32 cellular contexts compared by ENCODE assay signal in the genomic region with DNA sequence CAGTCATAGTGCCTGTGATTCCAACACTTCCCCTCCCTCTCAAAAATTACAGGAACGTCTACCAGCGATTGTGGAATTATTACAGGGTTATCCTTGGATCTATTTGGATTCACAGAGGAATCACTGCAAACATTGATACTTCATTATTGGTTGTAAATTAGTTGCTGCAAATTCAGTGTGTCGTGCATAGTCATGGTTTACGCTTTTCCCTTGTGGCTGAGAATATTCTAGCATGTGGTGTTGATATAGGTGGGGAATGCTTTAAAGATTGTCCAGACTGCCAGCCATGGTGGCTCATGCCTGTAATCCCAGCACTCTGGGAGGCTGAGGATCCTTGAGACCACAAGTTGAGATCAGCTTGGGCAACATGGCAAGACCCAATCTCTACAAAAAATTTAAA.
"Had no signal": no experiment of that assay in that cellular context is flagged by ENCODE, and none has a peak within 500 bp of the region (broad histone marks: within the 10 kb centered on the region; RNA-seq: fewer than 3 reads in every experiment).

No MANE protein-coding gene starts in this region.

- ATAC-seq: activated CD4-positive, alpha-beta T cell treated with anti-CD3 and anti-CD28 coated beads for 36 hours; activated CD8-positive, alpha-beta memory T cell treated with anti-CD3 and anti-CD28 coated beads, Interleukin-2, amount 10 ng/mL, durations not matched to agents 7 days and 5 days; activated CD8-positive, alpha-beta T cell treated with anti-CD3 and anti-CD28 coated beads, Interleukin-2, amount 10 ng/mL, durations not matched to agents 7 days and 5 days; activated naive CD4-positive, alpha-beta T cell treated with anti-CD3 and anti-CD28 coated beads, Interleukin-2, amount 50 U/mL, for 72 hours; activated naive CD8-positive, alpha-beta T cell treated with anti-CD3 and anti-CD28 coated beads, Interleukin-2, amount 50 U/mL, for 24 hours; body of pancreas; effector memory CD8-positive, alpha-beta T cell; gastroesophageal sphincter; heart right ventricle had no signal

- H3K27ac Mint-ChIP-seq: activated CD4-positive, alpha-beta memory T cell treated with anti-CD3 and anti-CD28 coated beads for 36 hours; activated CD4-positive, alpha-beta T cell treated with anti-CD3 and anti-CD28 coated beads for 36 hours; activated CD4-positive, alpha-beta T cell treated with anti-CD3 and anti-CD28 coated beads, Interleukin-2, amount 10 ng/mL, durations not matched to agents 24 days and 14 days; activated CD8-positive, alpha-beta memory T cell treated with anti-CD3 and anti-CD28 coated beads, Interleukin-2, amount 10 ng/mL, durations not matched to agents 7 days and 5 days; activated CD8-positive, alpha-beta T cell treated with anti-CD3 and anti-CD28 coated beads, Interleukin-2, amount 10 ng/mL, durations not matched to agents 7 days and 5 days; activated naive CD4-positive, alpha-beta T cell treated with anti-CD3 and anti-CD28 coated beads for 36 hours; activated naive CD4-positive, alpha-beta T cell treated with anti-CD3 and anti-CD28 coated beads, Interleukin-2, amount 50 U/mL, for 72 hours; activated naive CD8-positive, alpha-beta T cell treated with anti-CD3 and anti-CD28 coated beads, Interleukin-2, amount 50 U/mL, for 24 hours; activated T-helper 1 cell treated with anti-CD3 and anti-CD28 coated beads, Interleukin-12 subunit alpha, Interleukin-12 subunit beta, Interleukin-2, Interleukin-4 antibody, amounts not matched to agents 30 ng/mL and 10 ng/mL and 1 ng/mL, durations not matched to agents 14 hours and 24 hours and 36 hours; activated T-helper 2 cell treated with anti-CD3 and anti-CD28 coated beads, Interferon-gamma antibody, Interleukin-2, Interleukin-4, amounts not matched to agents 10 μg/mL and 5 μg/mL and 100 μg/mL, durations not matched to agents 14 hours and 24 hours and 36 hours; effector memory CD8-positive, alpha-beta T cell had no signal

- H3K27ac ChIP-seq: adrenal gland, body of pancreas, esophagus squamous epithelium, gastroesophageal sphincter, heart right ventricle had no signal

- H3K4me1 ChIP-seq: body of pancreas, esophagus squamous epithelium, gastroesophageal sphincter, heart right ventricle had no signal

- H3K9me3 ChIP-seq: adrenal gland had no signal

- H3K9me3 Mint-ChIP-seq: activated naive CD8-positive, alpha-beta T cell treated with anti-CD3 and anti-CD28 coated beads, Interleukin-2, amount 50 U/mL, for 24 hours; effector memory CD8-positive, alpha-beta T cell had no signal

- H3K4me3 ChIP-seq: adrenal gland, body of pancreas, esophagus squamous epithelium, gastroesophageal sphincter, heart right ventricle had no signal

- H3K27me3 Mint-ChIP-seq: activated CD4-positive, alpha-beta memory T cell treated with anti-CD3 and anti-CD28 coated beads for 36 hours; activated CD4-positive, alpha-beta T cell treated with anti-CD3 and anti-CD28 coated beads for 36 hours; activated CD4-positive, alpha-beta T cell treated with anti-CD3 and anti-CD28 coated beads, Interleukin-2, amount 10 ng/mL, durations not matched to agents 24 days and 14 days; activated CD8-positive, alpha-beta memory T cell treated with anti-CD3 and anti-CD28 coated beads, Interleukin-2, amount 10 ng/mL, durations not matched to agents 7 days and 5 days; activated naive CD8-positive, alpha-beta T cell treated with anti-CD3 and anti-CD28 coated beads, Interleukin-2, amount 50 U/mL, for 24 hours; effector memory CD8-positive, alpha-beta T cell had no signal

- DNase-seq: activated CD4-positive, alpha-beta memory T cell treated with anti-CD3 and anti-CD28 coated beads for 36 hours; activated CD4-positive, alpha-beta T cell treated with anti-CD3 and anti-CD28 coated beads for 36 hours; activated CD4-positive, alpha-beta T cell treated with anti-CD3 and anti-CD28 coated beads, Interleukin-2, amount 10 ng/mL, durations not matched to agents 24 days and 14 days; activated CD4-positive, CD25-positive, alpha-beta regulatory T cell; activated CD4-positive, CD25-positive, alpha-beta regulatory T cell treated with anti-CD3 and anti-CD28 coated beads, Interleukin-2, amount 50 U/mL, for 72 hours; activated CD8-positive, alpha-beta memory T cell treated with anti-CD3 and anti-CD28 coated beads, Interleukin-2, amount 10 ng/mL, durations not matched to agents 7 days and 5 days; activated CD8-positive, alpha-beta memory T cell treated with anti-CD3 and anti-CD28 coated beads, Interleukin-2, amount 50 U/mL, for 4 hours; activated CD8-positive, alpha-beta T cell treated with anti-CD3 and anti-CD28 coated beads, Interleukin-2, amount 10 ng/mL, durations not matched to agents 7 days and 5 days; activated effector memory CD4-positive, alpha-beta T cell treated with anti-CD3 and anti-CD28 coated beads, Interleukin-2, amount 50 U/mL, for 16 hours; activated naive CD4-positive, alpha-beta T cell treated with anti-CD3 and anti-CD28 coated beads for 36 hours; activated naive CD8-positive, alpha-beta T cell treated with anti-CD3 and anti-CD28 coated beads, Interleukin-2, amount 50 U/mL, for 24 hours; activated T-cell treated with anti-CD3 and anti-CD28 coated beads, Interleukin-2, amount 50 U/mL, for 1 hour; activated T-cell treated with anti-CD3 and anti-CD28 coated beads, Interleukin-2, amount 50 U/mL, for 48 hours; adrenal gland; amygdala; aorta; body of pancreas; caudate nucleus; cortex of kidney; dermis blood vessel endothelial cell; effector CD4-positive, alpha-beta T cell; effector memory CD8-positive, alpha-beta T cell; erythroblast; esophagus squamous epithelium; foreskin melanocyte; heart right ventricle; T-helper 2 cell had no signal

- H3K27me3 ChIP-seq: adrenal gland, body of pancreas, esophagus squamous epithelium, gastroesophageal sphincter, heart right ventricle had no signal

- FAIRE-seq: colon had no signal

- H3K4me3 Mint-ChIP-seq: activated CD4-positive, alpha-beta memory T cell treated with anti-CD3 and anti-CD28 coated beads for 36 hours; activated CD4-positive, alpha-beta T cell treated with anti-CD3 and anti-CD28 coated beads for 36 hours; activated CD4-positive, alpha-beta T cell treated with anti-CD3 and anti-CD28 coated beads, Interleukin-2, amount 10 ng/mL, durations not matched to agents 24 days and 14 days; activated CD8-positive, alpha-beta memory T cell treated with anti-CD3 and anti-CD28 coated beads, Interleukin-2, amount 10 ng/mL, durations not matched to agents 7 days and 5 days; activated CD8-positive, alpha-beta T cell treated with anti-CD3 and anti-CD28 coated beads, Interleukin-2, amount 10 ng/mL, durations not matched to agents 7 days and 5 days; activated naive CD4-positive, alpha-beta T cell treated with anti-CD3 and anti-CD28 coated beads for 36 hours; activated naive CD8-positive, alpha-beta T cell treated with anti-CD3 and anti-CD28 coated beads, Interleukin-2, amount 50 U/mL, for 24 hours; activated T-helper 1 cell treated with anti-CD3 and anti-CD28 coated beads, Interleukin-12 subunit alpha, Interleukin-12 subunit beta, Interleukin-2, Interleukin-4 antibody, amounts not matched to agents 30 ng/mL and 10 ng/mL and 1 ng/mL, durations not matched to agents 14 hours and 24 hours and 36 hours; effector memory CD8-positive, alpha-beta T cell had no signal
